8 cellular contexts compared by ENCODE assay signal in the genomic region with DNA sequence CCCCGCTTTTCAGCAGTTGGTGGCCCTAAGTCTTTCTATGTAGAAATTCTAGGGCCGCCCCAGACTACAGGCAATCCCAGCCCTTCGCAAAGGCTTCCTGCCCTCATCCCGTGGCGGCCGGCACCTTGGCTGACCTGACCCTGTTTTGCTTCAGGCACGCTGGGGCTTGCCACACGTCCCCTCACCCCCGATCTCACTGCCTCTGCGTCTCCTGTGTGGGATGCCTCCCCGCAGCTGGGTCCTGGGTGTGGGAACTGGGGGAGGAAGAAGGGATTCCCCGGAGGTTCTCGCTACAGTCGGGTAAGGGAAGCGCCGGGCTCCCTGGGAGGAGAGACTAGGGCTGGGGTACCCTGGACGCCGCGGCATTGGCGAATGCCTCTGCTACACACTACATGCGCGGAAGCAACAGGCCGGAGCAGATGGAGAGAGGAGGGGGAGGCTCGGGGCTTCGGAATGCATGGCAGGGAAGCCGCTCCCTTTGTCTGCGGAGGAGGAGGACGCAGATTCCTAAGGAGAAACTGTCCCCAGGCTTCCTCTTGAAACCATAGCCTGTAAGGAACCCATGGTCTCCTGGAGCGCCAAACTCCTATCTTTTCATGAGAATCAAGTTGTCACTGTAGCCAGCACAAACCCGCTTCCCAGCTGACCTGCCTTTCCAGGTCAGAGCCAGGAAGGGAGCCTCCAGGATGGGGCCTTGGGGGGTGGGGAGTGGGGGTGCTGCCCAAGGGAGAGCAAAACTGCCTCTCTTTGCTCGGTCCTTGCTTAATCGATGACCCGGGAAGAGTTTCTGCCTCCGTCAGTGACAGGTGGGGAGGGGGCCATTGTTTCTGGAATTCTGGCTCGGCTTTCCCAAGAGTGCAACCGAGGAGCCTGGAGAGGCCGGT. TPM values are rescaled to one million over a fixed set of nuclear protein-coding genes. Genes with fewer than 3 reads are reported as not detected.
DNase-seq lines count a peak whose midpoint lies in the region; ATAC-seq, FAIRE-seq and TF ChIP-seq lines count a peak whose summit lies in the region.

No MANE protein-coding gene starts in this region.

- no peaks in the 10 kb centered on the region for H4K20me1 ChIP-seq in PC-3 (ENCODE audit: low read length)

- POLR2A ChIA-PET in BJ (lab: Charles Lee) (no interaction called here), PC-3 (lab: Charles Lee; ENCODE audit: unreplicated experiment) (no interaction called here)

- H3K4me1 ChIP-seq in PC-3 (ENCODE audit: insufficient read depth, low read length) (peaks cover 37% of the 10 kb centered on the region), ectodermal cell (ENCODE audit: control insufficient read depth, insufficient read depth, low read length) (peaks cover 24% of the 10 kb centered on the region), mononuclear cell (ENCODE audit: insufficient read depth, low read length) (peaks cover 25% of the 10 kb centered on the region)

- H3K9ac ChIP-seq in PC-3 (ENCODE audit: low read length) = 0 out of 2 replicates have a peak overlapping the region, but pooled peaks have one; percentile 2

- peaks cover 3% of the 10 kb centered on the region for H3F3A ChIP-seq in PC-3 (ENCODE audit: low read length, unreplicated experiment)

- no peaks in the 10 kb centered on the region for H3K9me3 ChIP-seq in PC-3 (ENCODE audit: low read length)
- H3K9me3 ChIP-seq in ectodermal cell (ENCODE audit: control insufficient read depth, low read length) = no peaks in the 10 kb centered on the region
- no peaks in the 10 kb centered on the region for H3K9me3 ChIP-seq in mononuclear cell (ENCODE audit: low read depth, low read length)

- DNase-seq in BJ (ENCODE audit: low read depth) (no peak), PC-3 (no peak), urothelium cell line (ENCODE audit: low spot score) (peak; percentile 32), A172 (ENCODE audit: low spot score) (no peak), NCI-H446 (lab: John Stamatoyannopoulos, UW) (no peak)

- FAIRE-seq in urothelium cell line (lab: Jason Lieb, UNC) = no peak

- H3K27ac ChIP-seq in PC-3 (ENCODE audit: low read length) (peak overlapping the region; percentile 84), ectodermal cell (ENCODE audit: insufficient read depth, low read depth, low read length, poor library complexity, severe bottlenecking) (peak overlapping the region; percentile 86)

- no peaks in the 10 kb centered on the region for H3K9me2 ChIP-seq in PC-3 (replicated peaks; ENCODE audit: low read length)

- CTCF ChIA-PET in BJ (lab: Yijun Ruan, JAX) = interaction anchor here (0.9 to 11.6 kb wide), 10 partner anchors 15 to 113 kb away, joined by 3 to 202 read pairs (median 12); no protein-coding TSS in a partner anchor
- CTCF ChIA-PET in PC-3 (lab: Charles Lee) = interaction anchor here (1.3 to 2.0 kb wide), 2 partner anchors 9 to 13 kb away, joined by 7 to 8 read pairs; no protein-coding TSS in a partner anchor

- peak overlapping the region; percentile 99 for H3K4me2 ChIP-seq in PC-3 (ENCODE audit: low read length)

- intact Hi-C loops in PC-3 (cut with micrococcal nuclease) = no loop called here

- peaks cover 15% of the 10 kb centered on the region for H3K79me2 ChIP-seq in PC-3 (ENCODE audit: low read length)

- peak; percentile 0 for ATAC-seq in GM21619 (IDR thresholded peaks at IDR 0.05; ENCODE audit: unreplicated experiment)
- no peak for ATAC-seq in PC-3

- BruUV-seq in PC-3 (replicated peaks; lab: Mats Ljungman, UMichigan) = no TSS peak

- H2AFZ ChIP-seq in PC-3 (ENCODE audit: low read length) = peak overlapping the region; percentile 54; the same call in 1 of the 2 replicates

- H3K4me3 ChIP-seq in BJ (ENCODE audit: low read depth, low read length) (peak overlapping the region; percentile 59), PC-3 (ENCODE audit: low read length) (peak overlapping the region; percentile 78), ectodermal cell (ENCODE audit: insufficient read depth, low read depth, low read length) (peak overlapping the region; percentile 69), mononuclear cell (ENCODE audit: low read length) (peak overlapping the region; percentile 54)

- TF ChIP-seq CTCF in BJ (IDR thresholded peaks at IDR 0.05; ENCODE audit: insufficient read depth, low read depth, low read length) (no peak), PC-3 (conservative IDR thresholded peaks at IDR 0.05; ENCODE audit: low read depth, low read length) (no peak)

- 0% methylated on average over 37 of the region's 37 CpGs for WGBS in ectodermal cell, 2 experiments

- no peaks in the 10 kb centered on the region for H3K36me3 ChIP-seq in BJ (ENCODE audit: control insufficient read depth, insufficient read depth, low read length)
- H3K36me3 ChIP-seq in PC-3 (ENCODE audit: low read depth, low read length) = no peaks in the 10 kb centered on the region
- H3K36me3 ChIP-seq in ectodermal cell (ENCODE audit: control insufficient read depth, insufficient read depth, low read length) = peaks cover 21% of the 10 kb centered on the region

- H3K27me3 ChIP-seq in BJ (ENCODE audit: control insufficient read depth, insufficient read depth, low read length) = no peaks in the 10 kb centered on the region
- peaks cover 13% of the 10 kb centered on the region; the same call in 1 of the 2 replicates for H3K27me3 ChIP-seq in PC-3 (ENCODE audit: low read length)
- no peaks in the 10 kb centered on the region for H3K27me3 ChIP-seq in ectodermal cell (ENCODE audit: control insufficient read depth, insufficient read depth, low read length, poor library complexity, severe bottlenecking)
- peaks cover 4% of the 10 kb centered on the region for H3K27me3 ChIP-seq in mononuclear cell (ENCODE audit: insufficient read depth, low read length)

RNA-seq across cellular contexts. Expression of a gene that starts 1.4 kb away (rescaled TPM):
- polyA plus RNA-seq in BJ (2011; rRNA removed) = 0.98 and 1.2 TPM in 2 replicates
- 2.4 and 2.6 TPM in 2 replicates for polyA minus RNA-seq in BJ (2011; rRNA and poly(A)+ RNA removed)
- 4.0 and 4.9 TPM in 2 replicates for total RNA-seq in PC-3 (2014; rRNA removed)
- 59.8 TPM for polyA plus RNA-seq in ectodermal cell (2013, experiment 1 of 4)
- polyA plus RNA-seq in ectodermal cell (2013, experiment 2 of 4) = 51.8 TPM
- polyA plus RNA-seq in ectodermal cell (2013, experiment 3 of 4) = 45.1 TPM
- polyA plus RNA-seq in ectodermal cell (2013, experiment 4 of 4) = 56.2 TPM
- total RNA-seq in mononuclear cell = 5.2 TPM
- 0.12 and 0.21 TPM in 2 replicates for total RNA-seq in A172 (2014; rRNA removed; shearing (Covaris generic))

RNA-seq across cellular contexts. Expression of a gene that starts 30.7 kb away (rescaled TPM):
- 19.7 and 30.3 TPM in 2 replicates for polyA plus RNA-seq in BJ (2011; rRNA removed)
- 9.5 and 10.9 TPM in 2 replicates for polyA minus RNA-seq in BJ (2011; rRNA and poly(A)+ RNA removed)
- total RNA-seq in PC-3 (2014; rRNA removed) = 38.9 and 49.2 TPM in 2 replicates
- 21.3 TPM for polyA plus RNA-seq in ectodermal cell (2013, experiment 1 of 4)
- 19.5 TPM for polyA plus RNA-seq in ectodermal cell (2013, experiment 2 of 4)
- polyA plus RNA-seq in ectodermal cell (2013, experiment 3 of 4) = 15.6 TPM
- polyA plus RNA-seq in ectodermal cell (2013, experiment 4 of 4) = 16.6 TPM
- 29.4 TPM for total RNA-seq in mononuclear cell
- 83.5 and 102 TPM in 2 replicates for total RNA-seq in A172 (2014; rRNA removed; shearing (Covaris generic))

RNA-seq across cellular contexts. Expression of a gene that starts 39.4 kb away (rescaled TPM):
- polyA plus RNA-seq in BJ (2011; rRNA removed) = not detected in 2 replicates
- not detected in 2 replicates for polyA minus RNA-seq in BJ (2011; rRNA and poly(A)+ RNA removed)
- total RNA-seq in PC-3 (2014; rRNA removed) (not detected in 2 replicates), mononuclear cell (84.1 TPM)
- not detected for polyA plus RNA-seq in ectodermal cell (2013, experiment 1 of 4)
- polyA plus RNA-seq in ectodermal cell (2013, experiment 2 of 4) = not detected
- polyA plus RNA-seq in ectodermal cell (2013, experiment 3 of 4) = not detected
- polyA plus RNA-seq in ectodermal cell (2013, experiment 4 of 4) = not detected
- not detected in 2 replicates for total RNA-seq in A172 (2014; rRNA removed; shearing (Covaris generic))

Comparison
In these comparisons a context has a peak if more than half of its experiments do, and no peak if none do; other contexts are left out.
1. RNA of a gene that starts 39.4 kb away (total RNA-seq): 84.1 TPM in mononuclear cell (single experiment); not detected in PC-3 and not detected in A172; every median in the first group is over 10 times any median in the second.
2. Peak in every context shown above with its lines, with median percentiles within 50 percentile points of each other: H3K4me3 ChIP-seq.